ENCODE assay signal across 3 cellular contexts in the genomic region with DNA sequence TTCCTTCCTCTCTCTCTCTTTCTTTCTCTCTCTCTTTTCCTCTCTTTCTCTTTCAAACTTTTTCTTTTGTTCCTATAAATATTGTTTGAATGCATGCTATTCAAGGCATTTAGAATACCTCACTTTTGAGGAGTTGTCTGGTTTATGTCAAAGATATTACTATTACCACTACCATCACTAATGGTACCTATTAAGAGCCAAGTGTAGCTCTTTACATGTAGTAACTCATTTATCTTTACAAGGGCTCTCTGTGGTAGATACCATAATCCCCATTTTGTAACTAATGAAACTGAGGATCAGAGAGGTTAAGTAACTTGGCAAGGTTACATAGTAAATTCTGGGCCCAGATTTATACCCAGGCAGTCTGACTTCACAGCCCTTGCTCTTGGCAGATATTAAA.
TF ChIP-seq lines count a peak whose summit lies in the region.

No MANE protein-coding gene starts in this region.

TF ChIP-seq in SK-N-SH treated with all-trans-retinoic acid at 6 μM for 48 hours, 23 proteins besides CTCF, POLR2A, EP300 and RAD21:
- peak; percentile 76 for TF ChIP-seq ISL1 (CRISPR knock-in tag; IDR thresholded peaks at IDR 0.05)
- TF ChIP-seq PPARA (CRISPR knock-in tag; IDR thresholded peaks at IDR 0.05; ENCODE audit: borderline replicate concordance): no peak
TF ChIP-seq in SK-N-SH treated with all-trans-retinoic acid at 6 μM for 48 hours: peak in this region for 1.

TF ChIP-seq in SK-N-SH, 30 proteins besides CTCF, POLR2A, EP300 and RAD21:
- TF ChIP-seq SMC3 (IDR thresholded peaks at IDR 0.05; ENCODE audit: low read depth, low read length) (no peak), FOSL2 (IDR thresholded peaks at IDR 0.05; ENCODE audit: borderline replicate concordance, low read depth) (no peak), EZH2phosphoT487 (IDR thresholded peaks at IDR 0.05; ENCODE audit: borderline replicate concordance, low read depth) (no peak), NRF1 (IDR thresholded peaks at IDR 0.05; ENCODE audit: low read depth, low read length) (no peak), YY1 (IDR thresholded peaks at IDR 0.05; ENCODE audit: low read depth) (no peak), CHD2 (IDR thresholded peaks at IDR 0.05; ENCODE audit: low read length, partially characterized antibody) (no peak), GATA2 (CRISPR knock-in tag; IDR thresholded peaks at IDR 0.05) (no peak), GABPA (IDR thresholded peaks at IDR 0.05; ENCODE audit: low read depth) (no peak), JUND (IDR thresholded peaks at IDR 0.05) (no peak), RXRA (IDR thresholded peaks at IDR 0.05; ENCODE audit: borderline replicate concordance, low read depth) (no peak), FOXJ3 (CRISPR knock-in tag; IDR thresholded peaks at IDR 0.05) (no peak), POLR2AphosphoS5 (IDR thresholded peaks at IDR 0.05; ENCODE audit: low read depth, low read length) (no peak), SIN3A (IDR thresholded peaks at IDR 0.05; ENCODE audit: borderline replicate concordance, low read depth, low read length) (no peak)
- TF ChIP-seq, protein P1, sequence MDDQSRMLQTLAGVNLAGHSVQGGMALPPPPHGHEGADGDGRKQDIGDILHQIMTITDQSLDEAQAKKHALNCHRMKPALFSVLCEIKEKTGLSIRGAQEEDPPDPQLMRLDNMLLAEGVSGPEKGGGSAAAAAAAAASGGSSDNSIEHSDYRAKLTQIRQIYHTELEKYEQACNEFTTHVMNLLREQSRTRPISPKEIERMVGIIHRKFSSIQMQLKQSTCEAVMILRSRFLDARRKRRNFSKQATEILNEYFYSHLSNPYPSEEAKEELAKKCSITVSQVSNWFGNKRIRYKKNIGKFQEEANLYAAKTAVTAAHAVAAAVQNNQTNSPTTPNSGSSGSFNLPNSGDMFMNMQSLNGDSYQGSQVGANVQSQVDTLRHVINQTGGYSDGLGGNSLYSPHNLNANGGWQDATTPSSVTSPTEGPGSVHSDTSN (IDR thresholded peaks at IDR 0.05): no peak
- TF ChIP-seq, protein P2, sequence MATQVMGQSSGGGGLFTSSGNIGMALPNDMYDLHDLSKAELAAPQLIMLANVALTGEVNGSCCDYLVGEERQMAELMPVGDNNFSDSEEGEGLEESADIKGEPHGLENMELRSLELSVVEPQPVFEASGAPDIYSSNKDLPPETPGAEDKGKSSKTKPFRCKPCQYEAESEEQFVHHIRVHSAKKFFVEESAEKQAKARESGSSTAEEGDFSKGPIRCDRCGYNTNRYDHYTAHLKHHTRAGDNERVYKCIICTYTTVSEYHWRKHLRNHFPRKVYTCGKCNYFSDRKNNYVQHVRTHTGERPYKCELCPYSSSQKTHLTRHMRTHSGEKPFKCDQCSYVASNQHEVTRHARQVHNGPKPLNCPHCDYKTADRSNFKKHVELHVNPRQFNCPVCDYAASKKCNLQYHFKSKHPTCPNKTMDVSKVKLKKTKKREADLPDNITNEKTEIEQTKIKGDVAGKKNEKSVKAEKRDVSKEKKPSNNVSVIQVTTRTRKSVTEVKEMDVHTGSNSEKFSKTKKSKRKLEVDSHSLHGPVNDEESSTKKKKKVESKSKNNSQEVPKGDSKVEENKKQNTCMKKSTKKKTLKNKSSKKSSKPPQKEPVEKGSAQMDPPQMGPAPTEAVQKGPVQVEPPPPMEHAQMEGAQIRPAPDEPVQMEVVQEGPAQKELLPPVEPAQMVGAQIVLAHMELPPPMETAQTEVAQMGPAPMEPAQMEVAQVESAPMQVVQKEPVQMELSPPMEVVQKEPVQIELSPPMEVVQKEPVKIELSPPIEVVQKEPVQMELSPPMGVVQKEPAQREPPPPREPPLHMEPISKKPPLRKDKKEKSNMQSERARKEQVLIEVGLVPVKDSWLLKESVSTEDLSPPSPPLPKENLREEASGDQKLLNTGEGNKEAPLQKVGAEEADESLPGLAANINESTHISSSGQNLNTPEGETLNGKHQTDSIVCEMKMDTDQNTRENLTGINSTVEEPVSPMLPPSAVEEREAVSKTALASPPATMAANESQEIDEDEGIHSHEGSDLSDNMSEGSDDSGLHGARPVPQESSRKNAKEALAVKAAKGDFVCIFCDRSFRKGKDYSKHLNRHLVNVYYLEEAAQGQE (IDR thresholded peaks at IDR 0.05; ENCODE audit: low read depth, low read length): no peak
- TF ChIP-seq, protein P3, sequence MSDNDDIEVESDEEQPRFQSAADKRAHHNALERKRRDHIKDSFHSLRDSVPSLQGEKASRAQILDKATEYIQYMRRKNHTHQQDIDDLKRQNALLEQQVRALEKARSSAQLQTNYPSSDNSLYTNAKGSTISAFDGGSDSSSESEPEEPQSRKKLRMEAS (IDR thresholded peaks at IDR 0.05; ENCODE audit: low read depth): no peak
- TF ChIP-seq, protein P4, sequence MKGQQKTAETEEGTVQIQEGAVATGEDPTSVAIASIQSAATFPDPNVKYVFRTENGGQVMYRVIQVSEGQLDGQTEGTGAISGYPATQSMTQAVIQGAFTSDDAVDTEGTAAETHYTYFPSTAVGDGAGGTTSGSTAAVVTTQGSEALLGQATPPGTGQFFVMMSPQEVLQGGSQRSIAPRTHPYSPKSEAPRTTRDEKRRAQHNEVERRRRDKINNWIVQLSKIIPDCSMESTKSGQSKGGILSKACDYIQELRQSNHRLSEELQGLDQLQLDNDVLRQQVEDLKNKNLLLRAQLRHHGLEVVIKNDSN (IDR thresholded peaks at IDR 0.05; ENCODE audit: borderline replicate concordance, low read depth): no peak
TF ChIP-seq in SK-N-SH: peak in this region for 0.

TF ChIP-seq in GM12878, 131 proteins besides CTCF, POLR2A, EP300 and RAD21 (continues in another document):
- no peak for TF ChIP-seq IKZF2 (IDR thresholded peaks at IDR 0.05)
- TF ChIP-seq MTA2 (IDR thresholded peaks at IDR 0.05; ENCODE audit: low read depth): no peak
- no peak for TF ChIP-seq SREBF2 (IDR thresholded peaks at IDR 0.05; ENCODE audit: low read length)
- no peak for TF ChIP-seq MYB (IDR thresholded peaks at IDR 0.05; ENCODE audit: borderline replicate concordance, low read depth, low read length)
- TF ChIP-seq, protein P5, sequence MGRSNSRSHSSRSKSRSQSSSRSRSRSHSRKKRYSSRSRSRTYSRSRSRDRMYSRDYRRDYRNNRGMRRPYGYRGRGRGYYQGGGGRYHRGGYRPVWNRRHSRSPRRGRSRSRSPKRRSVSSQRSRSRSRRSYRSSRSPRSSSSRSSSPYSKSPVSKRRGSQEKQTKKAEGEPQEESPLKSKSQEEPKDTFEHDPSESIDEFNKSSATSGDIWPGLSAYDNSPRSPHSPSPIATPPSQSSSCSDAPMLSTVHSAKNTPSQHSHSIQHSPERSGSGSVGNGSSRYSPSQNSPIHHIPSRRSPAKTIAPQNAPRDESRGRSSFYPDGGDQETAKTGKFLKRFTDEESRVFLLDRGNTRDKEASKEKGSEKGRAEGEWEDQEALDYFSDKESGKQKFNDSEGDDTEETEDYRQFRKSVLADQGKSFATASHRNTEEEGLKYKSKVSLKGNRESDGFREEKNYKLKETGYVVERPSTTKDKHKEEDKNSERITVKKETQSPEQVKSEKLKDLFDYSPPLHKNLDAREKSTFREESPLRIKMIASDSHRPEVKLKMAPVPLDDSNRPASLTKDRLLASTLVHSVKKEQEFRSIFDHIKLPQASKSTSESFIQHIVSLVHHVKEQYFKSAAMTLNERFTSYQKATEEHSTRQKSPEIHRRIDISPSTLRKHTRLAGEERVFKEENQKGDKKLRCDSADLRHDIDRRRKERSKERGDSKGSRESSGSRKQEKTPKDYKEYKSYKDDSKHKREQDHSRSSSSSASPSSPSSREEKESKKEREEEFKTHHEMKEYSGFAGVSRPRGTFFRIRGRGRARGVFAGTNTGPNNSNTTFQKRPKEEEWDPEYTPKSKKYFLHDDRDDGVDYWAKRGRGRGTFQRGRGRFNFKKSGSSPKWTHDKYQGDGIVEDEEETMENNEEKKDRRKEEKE (IDR thresholded peaks at IDR 0.05): no peak
- no peak for TF ChIP-seq RELA (IDR thresholded peaks at IDR 0.05; ENCODE audit: borderline replicate concordance, partially characterized antibody)
- TF ChIP-seq, protein P6, sequence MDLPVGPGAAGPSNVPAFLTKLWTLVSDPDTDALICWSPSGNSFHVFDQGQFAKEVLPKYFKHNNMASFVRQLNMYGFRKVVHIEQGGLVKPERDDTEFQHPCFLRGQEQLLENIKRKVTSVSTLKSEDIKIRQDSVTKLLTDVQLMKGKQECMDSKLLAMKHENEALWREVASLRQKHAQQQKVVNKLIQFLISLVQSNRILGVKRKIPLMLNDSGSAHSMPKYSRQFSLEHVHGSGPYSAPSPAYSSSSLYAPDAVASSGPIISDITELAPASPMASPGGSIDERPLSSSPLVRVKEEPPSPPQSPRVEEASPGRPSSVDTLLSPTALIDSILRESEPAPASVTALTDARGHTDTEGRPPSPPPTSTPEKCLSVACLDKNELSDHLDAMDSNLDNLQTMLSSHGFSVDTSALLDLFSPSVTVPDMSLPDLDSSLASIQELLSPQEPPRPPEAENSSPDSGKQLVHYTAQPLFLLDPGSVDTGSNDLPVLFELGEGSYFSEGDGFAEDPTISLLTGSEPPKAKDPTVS (IDR thresholded peaks at IDR 0.05; ENCODE audit: low read depth, low read length): no peak
- TF ChIP-seq, protein P7, sequence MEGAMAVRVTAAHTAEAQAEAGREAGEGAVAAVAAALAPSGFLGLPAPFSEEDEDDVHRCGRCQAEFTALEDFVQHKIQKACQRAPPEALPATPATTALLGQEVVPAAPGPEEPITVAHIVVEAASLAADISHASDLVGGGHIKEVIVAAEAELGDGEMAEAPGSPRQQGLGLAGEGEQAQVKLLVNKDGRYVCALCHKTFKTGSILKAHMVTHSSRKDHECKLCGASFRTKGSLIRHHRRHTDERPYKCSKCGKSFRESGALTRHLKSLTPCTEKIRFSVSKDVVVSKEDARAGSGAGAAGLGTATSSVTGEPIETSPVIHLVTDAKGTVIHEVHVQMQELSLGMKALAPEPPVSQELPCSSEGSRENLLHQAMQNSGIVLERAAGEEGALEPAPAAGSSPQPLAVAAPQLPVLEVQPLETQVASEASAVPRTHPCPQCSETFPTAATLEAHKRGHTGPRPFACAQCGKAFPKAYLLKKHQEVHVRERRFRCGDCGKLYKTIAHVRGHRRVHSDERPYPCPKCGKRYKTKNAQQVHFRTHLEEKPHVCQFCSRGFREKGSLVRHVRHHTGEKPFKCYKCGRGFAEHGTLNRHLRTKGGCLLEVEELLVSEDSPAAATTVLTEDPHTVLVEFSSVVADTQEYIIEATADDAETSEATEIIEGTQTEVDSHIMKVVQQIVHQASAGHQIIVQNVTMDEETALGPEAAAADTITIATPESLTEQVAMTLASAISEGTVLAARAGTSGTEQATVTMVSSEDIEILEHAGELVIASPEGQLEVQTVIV (IDR thresholded peaks at IDR 0.05; ENCODE audit: borderline replicate concordance, partially characterized antibody): no peak
- TF ChIP-seq, protein P8, sequence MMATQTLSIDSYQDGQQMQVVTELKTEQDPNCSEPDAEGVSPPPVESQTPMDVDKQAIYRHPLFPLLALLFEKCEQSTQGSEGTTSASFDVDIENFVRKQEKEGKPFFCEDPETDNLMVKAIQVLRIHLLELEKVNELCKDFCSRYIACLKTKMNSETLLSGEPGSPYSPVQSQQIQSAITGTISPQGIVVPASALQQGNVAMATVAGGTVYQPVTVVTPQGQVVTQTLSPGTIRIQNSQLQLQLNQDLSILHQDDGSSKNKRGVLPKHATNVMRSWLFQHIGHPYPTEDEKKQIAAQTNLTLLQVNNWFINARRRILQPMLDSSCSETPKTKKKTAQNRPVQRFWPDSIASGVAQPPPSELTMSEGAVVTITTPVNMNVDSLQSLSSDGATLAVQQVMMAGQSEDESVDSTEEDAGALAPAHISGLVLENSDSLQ (IDR thresholded peaks at IDR 0.05): no peak
- TF ChIP-seq SP1 (IDR thresholded peaks at IDR 0.05; ENCODE audit: low read depth, low read length): no peak
- TF ChIP-seq KAT2A (conservative IDR thresholded peaks at IDR 0.05; ENCODE audit: control insufficient read depth, low read depth, low read length): no peak
- TF ChIP-seq DPF2 (IDR thresholded peaks at IDR 0.05): no peak
- TF ChIP-seq, protein P9, sequence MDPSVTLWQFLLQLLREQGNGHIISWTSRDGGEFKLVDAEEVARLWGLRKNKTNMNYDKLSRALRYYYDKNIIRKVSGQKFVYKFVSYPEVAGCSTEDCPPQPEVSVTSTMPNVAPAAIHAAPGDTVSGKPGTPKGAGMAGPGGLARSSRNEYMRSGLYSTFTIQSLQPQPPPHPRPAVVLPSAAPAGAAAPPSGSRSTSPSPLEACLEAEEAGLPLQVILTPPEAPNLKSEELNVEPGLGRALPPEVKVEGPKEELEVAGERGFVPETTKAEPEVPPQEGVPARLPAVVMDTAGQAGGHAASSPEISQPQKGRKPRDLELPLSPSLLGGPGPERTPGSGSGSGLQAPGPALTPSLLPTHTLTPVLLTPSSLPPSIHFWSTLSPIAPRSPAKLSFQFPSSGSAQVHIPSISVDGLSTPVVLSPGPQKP (IDR thresholded peaks at IDR 0.05; ENCODE audit: low read depth, low read length): no peak
- no peak for TF ChIP-seq MEF2A (IDR thresholded peaks at IDR 0.05; ENCODE audit: insufficient read depth, low read depth, low read length)
- no peak for TF ChIP-seq SPI1 (IDR thresholded peaks at IDR 0.05; ENCODE audit: borderline replicate concordance, insufficient read depth, low read depth, low read length)
- TF ChIP-seq EGR1 (IDR thresholded peaks at IDR 0.05; ENCODE audit: borderline replicate concordance in 1 of 2, low read depth in 2 of 2, low read length in 2 of 2): no peak
- TF ChIP-seq ZNF384 (IDR thresholded peaks at IDR 0.05; ENCODE audit: borderline replicate concordance, low read depth, low read length): no peak
- TF ChIP-seq, protein P10, sequence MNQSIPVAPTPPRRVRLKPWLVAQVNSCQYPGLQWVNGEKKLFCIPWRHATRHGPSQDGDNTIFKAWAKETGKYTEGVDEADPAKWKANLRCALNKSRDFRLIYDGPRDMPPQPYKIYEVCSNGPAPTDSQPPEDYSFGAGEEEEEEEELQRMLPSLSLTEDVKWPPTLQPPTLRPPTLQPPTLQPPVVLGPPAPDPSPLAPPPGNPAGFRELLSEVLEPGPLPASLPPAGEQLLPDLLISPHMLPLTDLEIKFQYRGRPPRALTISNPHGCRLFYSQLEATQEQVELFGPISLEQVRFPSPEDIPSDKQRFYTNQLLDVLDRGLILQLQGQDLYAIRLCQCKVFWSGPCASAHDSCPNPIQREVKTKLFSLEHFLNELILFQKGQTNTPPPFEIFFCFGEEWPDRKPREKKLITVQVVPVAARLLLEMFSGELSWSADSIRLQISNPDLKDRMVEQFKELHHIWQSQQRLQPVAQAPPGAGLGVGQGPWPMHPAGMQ (IDR thresholded peaks at IDR 0.05; ENCODE audit: borderline replicate concordance): no peak
